In the genomic region with DNA sequence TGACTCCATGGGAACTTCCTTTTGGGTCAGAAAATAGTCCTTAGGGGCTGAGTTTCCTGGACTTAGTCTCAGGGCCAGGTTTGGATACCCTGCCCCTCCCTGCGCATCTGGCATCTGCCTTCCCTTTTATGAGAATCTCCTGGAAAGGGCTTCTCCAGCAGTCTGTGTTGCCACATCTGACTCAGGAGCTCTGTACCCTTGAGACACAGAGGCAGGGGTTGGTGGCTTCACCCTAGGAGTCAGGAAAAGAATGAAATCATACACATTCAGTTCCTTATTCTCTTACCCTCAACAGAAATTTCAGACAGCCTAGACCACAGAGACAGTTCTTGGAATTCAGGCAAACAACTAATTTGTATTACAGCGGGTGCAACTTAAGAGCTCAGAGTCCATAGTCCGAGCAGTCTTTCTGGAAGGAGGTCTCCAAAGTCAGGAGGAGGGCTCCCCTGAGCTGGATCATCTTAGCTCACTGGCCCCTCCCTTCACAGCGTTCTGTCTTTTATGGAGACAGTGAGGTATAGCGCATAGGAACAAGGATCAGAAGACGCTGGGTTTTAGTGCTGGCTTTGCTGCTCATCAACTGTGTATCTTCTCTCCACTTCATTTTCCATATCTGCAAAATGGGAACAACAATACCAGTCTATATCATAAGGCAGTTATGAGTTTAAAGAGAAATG, we compare ENCODE assay signal across 9 cellular contexts. TPM values are rescaled to one million over a fixed set of nuclear protein-coding genes. Genes with fewer than 3 reads are reported as not detected.
DNase-seq lines count a peak whose midpoint lies in the region; ATAC-seq and TF ChIP-seq lines count a peak whose summit lies in the region.
"Had no signal": no experiment of that assay in that cellular context is flagged by ENCODE, and none has a peak within 500 bp of the region (broad histone marks: within the 10 kb centered on the region; RNA-seq: fewer than 3 reads in every experiment).

No MANE protein-coding gene starts in this region.

- peak overlapping the region; percentile 35 for H2AFZ ChIP-seq in HCT116 (ENCODE audit: low read depth, low read length, poor library complexity, severe bottlenecking)

- peak overlapping the region; percentile 97 for H3K4me2 ChIP-seq in HCT116 (ENCODE audit: low read length)
- peak overlapping the region; percentile 49 for H3K4me2 ChIP-seq in skeletal muscle satellite cell (ENCODE audit: low read length)

- peaks cover 9% of the 10 kb centered on the region; the same call in 1 of the 2 replicates for H3K79me2 ChIP-seq in HCT116 (ENCODE audit: insufficient read depth, low read length)

- DNase-seq in HCT116 (ENCODE audit: low read depth, low spot score), result no peak
- peak; percentile 93 for DNase-seq in SKM-1 treated with dmso at 0.1 percent for 144 hours (lab: John Stamatoyannopoulos, UW; ENCODE audit: unreplicated experiment)
- DNase-seq in foreskin fibroblast, result peak; percentile 60 to 67
- no peak for DNase-seq in stimulated activated CD4-positive, alpha-beta T cell treated with anti-CD3 and anti-CD28 coated beads, Interleukin-12 subunit alpha, Interleukin-12 subunit beta, amount 100 ng/mL, for 4 hours
- DNase-seq in GM13977 (ENCODE audit: low spot score), result no peak
- DNase-seq in DMS79 treated with DMSO at 0.1 percent for 48 hours (lab: John Stamatoyannopoulos, UW), result no peak
- DNase-seq in omental fat pad (ENCODE audit: low spot score), result no peak
- DNase-seq: NCI-H187 had no signal

- in situ Hi-C loops in GM13977 (cut with MboI; ENCODE audit: low pct_unique_long_range_greater_than_20kb, low sequenced_read_pairs, unreplicated experiment), result no loop called here

- no peaks in the 10 kb centered on the region for H3K9me2 ChIP-seq in HCT116 (ENCODE audit: insufficient read depth)

- no peaks in the 10 kb centered on the region for H3K36me3 ChIP-seq in HCT116 (ENCODE audit: control insufficient read depth in 1 of 2, insufficient read depth in 2 of 2, low read length in 2 of 2)
- H3K36me3 ChIP-seq in skeletal muscle satellite cell (ENCODE audit: insufficient read depth, low read length), result peaks cover 3% of the 10 kb centered on the region

- 0 out of 4 replicates have a peak overlapping the region, but pooled peaks of 1 of the 2 experiments have one; percentile 14 for H3K4me3 ChIP-seq in HCT116 (replicated peaks in 1 of 2; ENCODE audit: low read depth in 1 of 2, low read length in 2 of 2)
- no peak overlapping the region for H3K4me3 ChIP-seq in foreskin fibroblast (ENCODE audit: low read depth in 1 of 2, low read length in 2 of 2)
- no peak overlapping the region for H3K4me3 ChIP-seq in skeletal muscle satellite cell (ENCODE audit: low read length)

- RAD21 ChIA-PET in HCT116 (lab: Charles Lee; ENCODE audit: low non-redundant PET in 1 of 2, low total read pairs in 2 of 2, uncharacterized antibody in 2 of 2, unreplicated experiment in 2 of 2), result interaction anchor here (0.7 to 2.0 kb wide), 4 partner anchors 8 to 22 kb away, joined by 3 to 5 read pairs (median 4); no protein-coding TSS in a partner anchor

- POLR2A ChIA-PET in HCT116 (lab: Charles Lee), result interaction anchor here (1.4 to 5.7 kb wide), 2 partner anchors 9 to 18 kb away, joined by 5 to 98 read pairs; no protein-coding TSS in a partner anchor

- TF ChIP-seq POLR2A in HCT116 (IDR thresholded peaks at IDR 0.05; ENCODE audit: borderline replicate concordance, extremely low read depth, insufficient read depth, insufficient read length), result no peak

- H3K9ac ChIP-seq in HCT116 (ENCODE audit: low read length) (peak overlapping the region; percentile 77), skeletal muscle satellite cell (ENCODE audit: low read depth, low read length) (peak overlapping the region; percentile 66)

- H4K20me1 ChIP-seq in HCT116 (ENCODE audit: insufficient read depth), result no peaks in the 10 kb centered on the region

- peaks cover 56 to 75% of the 10 kb centered on the region in 2 experiments for H3K4me1 ChIP-seq in HCT116 (ENCODE audit: control insufficient read depth in 1 of 2, insufficient read depth in 2 of 2, low read length in 2 of 2)
- peaks cover 67% of the 10 kb centered on the region for H3K4me1 ChIP-seq in skeletal muscle satellite cell (ENCODE audit: control insufficient read depth, insufficient read depth, low read length)

- peak overlapping the region; percentile 92 for H3K27ac ChIP-seq in HCT116 (ENCODE audit: low read depth, low read length)

- TSS peak; percentile 48 for BruUV-seq in HCT116 (replicated peaks; lab: Mats Ljungman, UMichigan)

- no peaks in the 10 kb centered on the region for H3K9me3 ChIP-seq in HCT116 (ENCODE audit: control insufficient read depth in 1 of 2, insufficient read depth in 1 of 2, low read depth in 1 of 2, low read length in 2 of 2)
- H3K9me3 ChIP-seq in skeletal muscle satellite cell (replicated peaks; ENCODE audit: low read length), result no peaks in the 10 kb centered on the region

- intact Hi-C loops in HCT116 (cut with micrococcal nuclease), result no loop called here

- TF ChIP-seq RAD21 in HCT116 (IDR thresholded peaks at IDR 0.05; ENCODE audit: low read depth), result no peak

- CTCF ChIA-PET in HCT116 (lab: Charles Lee), result interaction anchor here (1.3 kb wide), 1 partner anchor 19 kb away, joined by 3 read pairs; no protein-coding TSS in a partner anchor

- no peak for TF ChIP-seq CTCF in HCT116 (IDR thresholded peaks at IDR 0.05 in 2 of 3, conservative IDR thresholded peaks at IDR 0.05 in 1 of 3; ENCODE audit: borderline replicate concordance in 1 of 3, insufficient read depth in 1 of 3, low read depth in 2 of 3, low read length in 2 of 3)
- no peak for TF ChIP-seq CTCF in foreskin fibroblast (IDR thresholded peaks at IDR 0.05; ENCODE audit: low read depth, low read length)
- no peak for TF ChIP-seq CTCF in GM13977 (IDR thresholded peaks at IDR 0.05; ENCODE audit: extremely low read depth, insufficient read depth, missing control alignments)
- no peak for TF ChIP-seq CTCF in omental fat pad (IDR thresholded peaks at IDR 0.05)

- H3K27me3 ChIP-seq in HCT116 (ENCODE audit: insufficient read depth, low read length) (no peaks in the 10 kb centered on the region), skeletal muscle satellite cell (ENCODE audit: control insufficient read depth, insufficient read depth, low read length) (no peaks in the 10 kb centered on the region)

- ATAC-seq in HCT116 (no peak), omental fat pad (ENCODE audit: low FRiP score) (no peak)

TF ChIP-seq in HCT116, 20 proteins besides CTCF, POLR2A, EP300 and RAD21 (continues in another document):
- TF ChIP-seq SIN3A (IDR thresholded peaks at IDR 0.05; ENCODE audit: low read depth), result no peak
- no peak for TF ChIP-seq ZBTB33 (IDR thresholded peaks at IDR 0.05; ENCODE audit: extremely low read depth, insufficient replicate concordance, low read length)
- TF ChIP-seq ZFX (IDR thresholded peaks at IDR 0.05), result no peak
- TF ChIP-seq POLR2AphosphoS5 (IDR thresholded peaks at IDR 0.05; ENCODE audit: low read depth, low read length), result no peak
- TF ChIP-seq EZH2phosphoT487 (IDR thresholded peaks at IDR 0.05; ENCODE audit: borderline replicate concordance), result no peak
- TF ChIP-seq MAX (IDR thresholded peaks at IDR 0.05), result no peak
- TF ChIP-seq FOSL1 (IDR thresholded peaks at IDR 0.05; ENCODE audit: low read depth), result no peak
- no peak for TF ChIP-seq ELF1 (IDR thresholded peaks at IDR 0.05; ENCODE audit: borderline replicate concordance, low read depth)
- TF ChIP-seq, protein P1, sequence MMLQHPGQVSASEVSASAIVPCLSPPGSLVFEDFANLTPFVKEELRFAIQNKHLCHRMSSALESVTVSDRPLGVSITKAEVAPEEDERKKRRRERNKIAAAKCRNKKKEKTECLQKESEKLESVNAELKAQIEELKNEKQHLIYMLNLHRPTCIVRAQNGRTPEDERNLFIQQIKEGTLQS (IDR thresholded peaks at IDR 0.05), result no peak
- no peak for TF ChIP-seq YY1 (IDR thresholded peaks at IDR 0.05; ENCODE audit: extremely low read depth, insufficient replicate concordance, low read depth, low read length)

RNA-seq across cellular contexts. Expression of gene PLAU, which starts 3.0 kb away (rescaled TPM):
- total RNA-seq in HCT116 (2021; ENCODE audit: unreplicated experiment) (60.3 TPM), omental fat pad (10 to 100 TPM in 3 of 4 donors, 1 to 10 TPM in 1; 7.3 to 75.2 (median 31.9) TPM)
- polyA plus RNA-seq in HCT116 (2012), result 103 and 107 TPM in 2 replicates
- total RNA-seq in skeletal muscle satellite cell (2012; rRNA removed), result 41.6 and 76.4 TPM in 2 replicates

RNA-seq across cellular contexts. Expression of gene CAMK2G, which starts 33.6 kb away (rescaled TPM):
- 28.3 TPM for total RNA-seq in HCT116 (2021; ENCODE audit: unreplicated experiment)
- polyA plus RNA-seq in HCT116 (2012), result 23.4 and 24.6 TPM in 2 replicates
- 13.2 and 18.8 TPM in 2 replicates for total RNA-seq in skeletal muscle satellite cell (2012; rRNA removed)
- 10 to 100 TPM; 10.6 to 35.8 (median 15.6) TPM for total RNA-seq in omental fat pad

Comparison
In these comparisons a context has a peak if more than half of its experiments do, and no peak if none do; other contexts are left out.
1. DNase-seq: peak in SKM-1 treated with dmso at 0.1 percent for 144 hours (single experiment) and foreskin fibroblast (2 of 2); none in HCT116 (single experiment), stimulated activated CD4-positive, alpha-beta T cell treated with anti-CD3 and anti-CD28 coated beads, Interleukin-12 subunit alpha, Interleukin-12 subunit beta, amount 100 ng/mL, for 4 hours (single experiment), GM13977 (single experiment), DMS79 treated with DMSO at 0.1 percent for 48 hours (single experiment) and omental fat pad (single experiment).